ENCODE assay signal across 16 cellular contexts in the genomic region with DNA sequence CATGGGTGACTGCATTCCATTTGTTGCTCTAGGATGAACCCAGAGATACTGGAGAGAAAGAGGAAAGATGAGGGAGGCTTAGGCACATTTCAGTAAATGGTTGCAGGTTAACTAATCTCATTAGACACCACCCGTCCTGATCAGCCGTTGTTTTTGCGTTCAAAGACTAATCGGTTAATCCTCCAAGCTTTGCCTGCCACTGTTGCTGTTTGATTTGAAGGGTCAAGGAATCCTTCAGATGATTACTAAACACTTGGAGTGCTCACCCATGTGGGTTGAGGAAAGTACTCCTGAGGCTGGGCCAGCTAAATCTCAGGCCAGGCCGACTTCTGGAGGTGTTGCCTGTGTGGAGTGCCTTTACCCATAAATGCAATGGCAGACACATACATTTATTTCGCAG.
"Had no signal": no experiment of that assay in that cellular context is flagged by ENCODE, and none has a peak within 500 bp of the region (broad histone marks: within the 10 kb centered on the region; RNA-seq: fewer than 3 reads in every experiment).

No MANE protein-coding gene starts in this region.

- H3K27ac ChIP-seq: colonic mucosa, ovary, right atrium auricular region, sigmoid colon, skin epidermis, stomach, thoracic aorta, transverse colon had no signal

- H3K4me3 ChIP-seq: colonic mucosa, ovary, right atrium auricular region, sigmoid colon, skin epidermis, stomach, thoracic aorta, transverse colon had no signal

- H3K27ac Mint-ChIP-seq: stimulated activated naive B cell treated with anti-CD40 and anti-IgM and Interleukin-4, amounts not matched to agents 10 μg/mL and 1 μg/mL and 100 μg/mL, for 72 hours had no signal

- ATAC-seq: naive thymus-derived CD4-positive, alpha-beta T cell; stimulated activated naive B cell treated with anti-CD40 and anti-IgM and Interleukin-4, amounts not matched to agents 10 μg/mL and 1 μg/mL and 100 μg/mL, for 72 hours had no signal

- H3K9me3 ChIP-seq: colonic mucosa, ovary, right atrium auricular region, sigmoid colon, stomach, thoracic aorta, transverse colon had no signal

- H3K36me3 ChIP-seq: colonic mucosa, ovary, right atrium auricular region, sigmoid colon, stomach, thoracic aorta, transverse colon had no signal

- H3K36me3 Mint-ChIP-seq: naive thymus-derived CD4-positive, alpha-beta T cell; stimulated activated naive B cell treated with anti-CD40 and anti-IgM and Interleukin-4, amounts not matched to agents 10 μg/mL and 1 μg/mL and 100 μg/mL, for 72 hours had no signal

- H3K4me1 ChIP-seq: colonic mucosa, transverse colon had no signal

- DNase-seq: colonic mucosa; dermis blood vessel endothelial cell; foreskin melanocyte; hippocampal formation; mammary epithelial cell; naive thymus-derived CD4-positive, alpha-beta T cell; ovary; sigmoid colon; stimulated activated CD4-positive, alpha-beta T cell treated with anti-CD3 and anti-CD28 coated beads, Interleukin-4, amount 100 ng/mL, for 4 hours; stimulated activated naive B cell treated with anti-CD40 and anti-IgM and Interleukin-4, amounts not matched to agents 10 μg/mL and 1 μg/mL and 100 μg/mL, for 72 hours; stomach; substantia nigra; transverse colon had no signal

- H3K27me3 ChIP-seq: colonic mucosa, ovary, right atrium auricular region, sigmoid colon, stomach, transverse colon had no signal

- H3K4me3 Mint-ChIP-seq: naive thymus-derived CD4-positive, alpha-beta T cell; stimulated activated naive B cell treated with anti-CD40 and anti-IgM and Interleukin-4, amounts not matched to agents 10 μg/mL and 1 μg/mL and 100 μg/mL, for 72 hours had no signal

- H3K9me3 Mint-ChIP-seq: naive thymus-derived CD4-positive, alpha-beta T cell; stimulated activated naive B cell treated with anti-CD40 and anti-IgM and Interleukin-4, amounts not matched to agents 10 μg/mL and 1 μg/mL and 100 μg/mL, for 72 hours had no signal
